Comparison of ENCODE assay signal across 16 cellular contexts in genomic region chr5:149827086-149827485, GRCh38.
"Had no signal": no experiment of that assay in that cellular context is flagged by ENCODE, and none has a peak within 500 bp of the region (broad histone marks: within the 10 kb centered on the region; RNA-seq: fewer than 3 reads in every experiment).

No MANE protein-coding gene starts in this region.

- ATAC-seq: activated CD8-positive, alpha-beta memory T cell treated with anti-CD3 and anti-CD28 coated beads, Interleukin-2, amount 10 ng/mL, durations not matched to agents 7 days and 5 days; lower lobe of right lung had no signal

- DNase-seq: activated CD4-positive, alpha-beta T cell treated with anti-CD3 and anti-CD28 coated beads, Interleukin-2, amount 50 U/mL, for 4 hours; activated CD4-positive, CD25-positive, alpha-beta regulatory T cell treated with anti-CD3 and anti-CD28 coated beads, Interleukin-2, amount 50 U/mL, for 72 hours; activated CD8-positive, alpha-beta memory T cell treated with anti-CD3 and anti-CD28 coated beads, Interleukin-2, amount 10 ng/mL, durations not matched to agents 7 days and 5 days; activated effector memory CD4-positive, alpha-beta T cell treated with anti-CD3 and anti-CD28 coated beads, Interleukin-2, amount 50 U/mL, for 16 hours; activated naive CD8-positive, alpha-beta T cell treated with anti-CD3 and anti-CD28 coated beads, Interleukin-2, amount 10 ng/mL, durations not matched to agents 7 days and 5 days; activated T-cell treated with anti-CD3 and anti-CD28 coated beads, Interleukin-2, amount 50 U/mL, for 24 hours; aorta; hippocampal formation; midbrain; naive B cell; stimulated activated CD4-positive, alpha-beta T cell treated with anti-CD3 and anti-CD28 coated beads, Interleukin-4, amount 100 ng/mL, for 1 hour; stimulated activated CD8-positive, alpha-beta memory T cell treated with anti-CD3 and anti-CD28 coated beads, Interleukin-4, amount 100 ng/mL, for 48 hours; stimulated activated naive CD8-positive, alpha-beta T cell treated with anti-CD3 and anti-CD28 coated beads, Interleukin-15, amount 100 ng/mL, for 72 hours; T-helper 9 cell; thyroid gland had no signal

- H3K9me3 ChIP-seq: lower lobe of right lung, thyroid gland had no signal

- H3K27me3 ChIP-seq: thyroid gland had no signal

- H3K4me3 ChIP-seq: lower lobe of right lung, thyroid gland had no signal

- H3K27me3 Mint-ChIP-seq: activated CD8-positive, alpha-beta memory T cell treated with anti-CD3 and anti-CD28 coated beads, Interleukin-2, amount 10 ng/mL, durations not matched to agents 7 days and 5 days; activated naive CD8-positive, alpha-beta T cell treated with anti-CD3 and anti-CD28 coated beads, Interleukin-2, amount 10 ng/mL, durations not matched to agents 7 days and 5 days; activated T-cell treated with anti-CD3 and anti-CD28 coated beads, Interleukin-2, amount 50 U/mL, for 24 hours; naive B cell; stimulated activated naive CD8-positive, alpha-beta T cell treated with anti-CD3 and anti-CD28 coated beads, Interleukin-15, amount 100 ng/mL, for 72 hours had no signal

- H3K36me3 ChIP-seq: thyroid gland had no signal

- H3K36me3 Mint-ChIP-seq: activated CD8-positive, alpha-beta memory T cell treated with anti-CD3 and anti-CD28 coated beads, Interleukin-2, amount 10 ng/mL, durations not matched to agents 7 days and 5 days; naive B cell had no signal

- H3K27ac Mint-ChIP-seq: activated CD8-positive, alpha-beta memory T cell treated with anti-CD3 and anti-CD28 coated beads, Interleukin-2, amount 10 ng/mL, durations not matched to agents 7 days and 5 days; activated naive CD8-positive, alpha-beta T cell treated with anti-CD3 and anti-CD28 coated beads, Interleukin-2, amount 10 ng/mL, durations not matched to agents 7 days and 5 days; activated T-cell treated with anti-CD3 and anti-CD28 coated beads, Interleukin-2, amount 50 U/mL, for 24 hours had no signal

- H3K9me3 Mint-ChIP-seq: activated naive CD8-positive, alpha-beta T cell treated with anti-CD3 and anti-CD28 coated beads, Interleukin-2, amount 10 ng/mL, durations not matched to agents 7 days and 5 days; activated T-cell treated with anti-CD3 and anti-CD28 coated beads, Interleukin-2, amount 50 U/mL, for 24 hours; naive B cell; stimulated activated naive CD8-positive, alpha-beta T cell treated with anti-CD3 and anti-CD28 coated beads, Interleukin-15, amount 100 ng/mL, for 72 hours had no signal

- H3K4me1 ChIP-seq: lower lobe of right lung, thyroid gland had no signal

- H3K27ac ChIP-seq: lower lobe of right lung, thyroid gland had no signal

- H3K4me3 Mint-ChIP-seq: activated CD8-positive, alpha-beta memory T cell treated with anti-CD3 and anti-CD28 coated beads, Interleukin-2, amount 10 ng/mL, durations not matched to agents 7 days and 5 days; activated naive CD8-positive, alpha-beta T cell treated with anti-CD3 and anti-CD28 coated beads, Interleukin-2, amount 10 ng/mL, durations not matched to agents 7 days and 5 days; activated T-cell treated with anti-CD3 and anti-CD28 coated beads, Interleukin-2, amount 50 U/mL, for 24 hours; naive B cell; stimulated activated naive CD8-positive, alpha-beta T cell treated with anti-CD3 and anti-CD28 coated beads, Interleukin-15, amount 100 ng/mL, for 72 hours had no signal
